17 cellular contexts compared by ENCODE assay signal in the genomic region with DNA sequence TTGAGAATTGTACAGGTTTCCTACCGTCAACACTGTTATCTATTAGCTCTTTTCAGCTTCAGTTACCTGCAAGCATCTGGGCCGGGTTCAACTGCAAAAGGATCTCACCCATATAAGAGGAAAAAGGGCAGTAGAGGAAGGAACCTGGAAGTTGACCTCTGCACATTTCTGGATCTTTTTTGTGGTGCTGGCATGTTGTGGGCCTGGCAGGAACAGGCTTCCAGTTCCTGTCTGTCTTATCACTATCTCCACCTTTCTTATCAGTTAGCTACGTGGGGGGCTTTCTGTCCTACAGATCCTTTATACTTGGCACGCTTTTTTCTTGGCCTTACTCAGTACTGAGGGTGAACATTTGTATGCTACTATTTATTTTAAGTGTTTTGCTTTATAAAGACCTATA. TPM values are rescaled to one million over a fixed set of nuclear protein-coding genes. Genes with fewer than 3 reads are reported as not detected.
A peak's percentile ranks its signal among the peaks of the same experiment; 100 is the strongest.
DNase-seq lines count a peak whose midpoint lies in the region; TF ChIP-seq lines count a peak whose summit lies in the region.
"Had no signal": no experiment of that assay in that cellular context is flagged by ENCODE, and none has a peak within 500 bp of the region (broad histone marks: within the 10 kb centered on the region; RNA-seq: fewer than 3 reads in every experiment).

No MANE protein-coding gene starts in this region.

- H3K9me3 Mint-ChIP-seq in endothelial cell (ENCODE audit: unreplicated experiment) (no peaks in the 10 kb centered on the region), progenitor cell of endocrine pancreas (ENCODE audit: low read depth) (no peaks in the 10 kb centered on the region)
- H3K9me3 Mint-ChIP-seq: CD8-positive, alpha-beta T cell had no signal

- H3K4me3 Mint-ChIP-seq in endothelial cell (ENCODE audit: unreplicated experiment) (no peak overlapping the region), progenitor cell of endocrine pancreas (ENCODE audit: low read depth) (no peak overlapping the region)
- H3K4me3 Mint-ChIP-seq: CD8-positive, alpha-beta T cell had no signal

- H3K4me1 Mint-ChIP-seq in endothelial cell (ENCODE audit: unreplicated experiment): peaks cover 64% of the 10 kb centered on the region
- peaks cover 28% of the 10 kb centered on the region for H3K4me1 Mint-ChIP-seq in progenitor cell of endocrine pancreas (ENCODE audit: low read depth)

- peak; percentile 7 for DNase-seq in CMK (ENCODE audit: low read depth)
- peak; percentile 35 for DNase-seq in NCI-H226
- peak; percentile 26 for DNase-seq in endothelial cell (ENCODE audit: low spot score)
- no peak for DNase-seq in progenitor cell of endocrine pancreas (ENCODE audit: low spot score, unreplicated experiment)
- no peak for DNase-seq in NCI-H69 (lab: John Stamatoyannopoulos, UW)
- DNase-seq in activated CD8-positive, alpha-beta memory T cell treated with anti-CD3 and anti-CD28 coated beads, Interleukin-2, amount 50 U/mL, for 48 hours: no peak
- no peak for DNase-seq in mucosa of gallbladder (ENCODE audit: low spot score)
- DNase-seq: CD8-positive, alpha-beta T cell; GM23248; HCEC 1CT; IMR-90; NCI-H1417; NCI-H187; NCI-H2107; NCI-H524; PC-3; RPMI8226 had no signal

- H3K27me3 Mint-ChIP-seq in endothelial cell (ENCODE audit: unreplicated experiment) (peaks cover 2% of the 10 kb centered on the region), progenitor cell of endocrine pancreas (peaks cover 10% of the 10 kb centered on the region)

- H3K27ac Mint-ChIP-seq in endothelial cell (ENCODE audit: unreplicated experiment): peak overlapping the region; percentile 93
- H3K27ac Mint-ChIP-seq in progenitor cell of endocrine pancreas: peak overlapping the region; percentile 77
- H3K27ac Mint-ChIP-seq: CD8-positive, alpha-beta T cell had no signal

- TF ChIP-seq CTCF in endothelial cell (IDR thresholded peaks at IDR 0.05; ENCODE audit: unreplicated experiment): no peak
- no peak for TF ChIP-seq CTCF in progenitor cell of endocrine pancreas (IDR thresholded peaks at IDR 0.05; ENCODE audit: unreplicated experiment)

- H3K36me3 Mint-ChIP-seq in endothelial cell (ENCODE audit: low read depth, unreplicated experiment) (no peaks in the 10 kb centered on the region), progenitor cell of endocrine pancreas (ENCODE audit: insufficient read depth) (peaks cover 1% of the 10 kb centered on the region)
- H3K36me3 Mint-ChIP-seq: CD8-positive, alpha-beta T cell had no signal

RNA-seq across cellular contexts. Expression of gene TJP1, which starts 42.2 kb away (rescaled TPM):
- total RNA-seq in endothelial cell (ENCODE audit: unreplicated experiment) (473 TPM), progenitor cell of endocrine pancreas (167 and 172 TPM in 2 replicates), mucosa of gallbladder (105 TPM)
- total RNA-seq: CD8-positive, alpha-beta T cell had no signal

Comparison
In these comparisons a context has a peak if more than half of its experiments do, and no peak if none do; other contexts are left out.
1. DNase-seq: peak in CMK (single experiment), NCI-H226 (single experiment) and endothelial cell (single experiment); none in progenitor cell of endocrine pancreas (single experiment), NCI-H69 (single experiment), activated CD8-positive, alpha-beta memory T cell treated with anti-CD3 and anti-CD28 coated beads, Interleukin-2, amount 50 U/mL, for 48 hours (single experiment) and mucosa of gallbladder (single experiment).